In the genomic region with DNA sequence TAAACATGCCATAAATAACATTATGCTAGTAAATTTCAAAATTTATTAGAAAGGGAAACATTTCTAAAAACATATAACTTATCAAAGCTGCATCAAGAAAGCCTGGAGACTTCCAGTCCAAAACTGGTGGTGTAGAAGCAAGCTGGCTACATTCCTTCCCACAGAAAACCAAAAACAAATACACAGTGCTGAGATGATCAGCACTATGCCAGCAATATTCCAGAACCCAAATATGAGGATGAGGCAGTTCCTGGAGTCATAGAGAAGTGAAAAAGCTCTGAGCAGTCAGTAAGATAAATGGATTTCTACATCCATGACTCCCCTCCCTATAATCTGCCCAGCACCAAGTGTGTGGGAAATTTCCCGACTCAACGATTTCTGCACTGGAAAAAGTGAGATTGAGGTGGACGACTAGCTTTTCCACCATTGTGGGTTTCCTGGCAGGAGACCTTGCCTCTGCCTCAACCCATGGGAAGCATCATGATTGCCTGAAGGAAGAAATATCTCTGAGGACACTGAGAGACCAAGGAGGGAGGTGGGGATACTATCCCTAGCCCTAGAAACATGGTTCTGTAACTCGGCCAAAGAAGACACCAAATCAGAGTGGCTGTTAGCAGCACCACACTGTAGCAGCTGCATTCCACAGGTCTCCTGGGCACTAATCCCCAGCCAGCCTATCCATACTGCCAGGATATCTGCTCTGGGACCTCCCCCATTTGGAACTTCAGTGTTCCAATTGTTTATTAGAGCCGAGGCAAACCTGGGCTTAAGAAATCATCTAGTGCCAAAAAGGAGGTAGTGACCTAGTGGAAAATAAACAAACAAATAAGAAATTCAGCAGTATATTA, we compare ENCODE assay signal across 14 cellular contexts. TPM values are rescaled to one million over a fixed set of nuclear protein-coding genes. Genes with fewer than 3 reads are reported as not detected.
DNase-seq lines count a peak whose midpoint lies in the region; ATAC-seq and TF ChIP-seq lines count a peak whose summit lies in the region.
"Had no signal": no experiment of that assay in that cellular context is flagged by ENCODE, and none has a peak within 500 bp of the region (broad histone marks: within the 10 kb centered on the region; RNA-seq: fewer than 3 reads in every experiment).

No MANE protein-coding gene starts in this region.

- peak; percentile 16 for DNase-seq in ELF-1 (ENCODE audit: low read depth, low spot score)
- peak; percentile 18 for DNase-seq in LNCaP clone FGC (ENCODE audit: low read depth)
- peak; percentile 57 for DNase-seq in endodermal cell
- no peak for DNase-seq in osteoblast (ENCODE audit: insufficient read length, low spot score, missing footprints)
- no peak for DNase-seq in T1000 (lab: John Stamatoyannopoulos, UW)
- no peak for DNase-seq in left lobe of liver (ENCODE audit: low spot score)
- DNase-seq in immature natural killer cell = no peak
- DNase-seq in RPMI8226 = no peak
- DNase-seq: BE2C; CD4-positive, alpha-beta memory T cell; DMS79; GF-D8 had no signal

- H2AFZ ChIP-seq in osteoblast (ENCODE audit: low read length) = peak overlapping the region; percentile 45

- peak overlapping the region; percentile 47 for H3K4me2 ChIP-seq in osteoblast (ENCODE audit: insufficient read depth, low read length)

- H3K36me3 Mint-ChIP-seq in endodermal cell (ENCODE audit: low read depth) (peaks cover 5% of the 10 kb centered on the region), immature natural killer cell (peaks cover 0 to 7% (median 4%) of the 10 kb centered on the region in 3 donors)

- TF ChIP-seq CTCF in LNCaP clone FGC (IDR thresholded peaks at IDR 0.05; ENCODE audit: control insufficient read depth, extremely low read depth, insufficient read depth) (no peak), endodermal cell (conservative IDR thresholded peaks at IDR 0.05) (no peak), osteoblast (IDR thresholded peaks at IDR 0.05; ENCODE audit: extremely low read depth, low read depth, low read length) (no peak)

- 76 to 77% methylated on average over 4 to 5 of the region's 5 CpGs for WGBS in endodermal cell (ENCODE audit: insufficient coverage in 1 of 2, insufficient read length in 1 of 2), 2 experiments

- H3K4me1 Mint-ChIP-seq in endodermal cell = peaks cover 9% of the 10 kb centered on the region
- H3K4me1 Mint-ChIP-seq in immature natural killer cell = no peaks in the 10 kb centered on the region
- H3K4me1 Mint-ChIP-seq: CD4-positive, alpha-beta memory T cell had no signal

- no peaks in the 10 kb centered on the region for H3K79me2 ChIP-seq in osteoblast (ENCODE audit: insufficient read depth, low read length)

- no peak overlapping the region for H3K9ac ChIP-seq in endodermal cell (ENCODE audit: extremely low read depth, low read length, poor library complexity, severe bottlenecking)

- H3K4me3 ChIP-seq in LNCaP clone FGC (ENCODE audit: low read depth, low read length) = no peak overlapping the region
- no peak overlapping the region for H3K4me3 ChIP-seq in endodermal cell (ENCODE audit: low read length)
- H3K4me3 ChIP-seq in osteoblast (ENCODE audit: insufficient read depth, low read length) = no peak overlapping the region

- no peaks in the 10 kb centered on the region for H3K27me3 ChIP-seq in endodermal cell (ENCODE audit: control insufficient read depth, insufficient read depth, low read length, poor library complexity, severe bottlenecking)
- no peaks in the 10 kb centered on the region for H3K27me3 ChIP-seq in osteoblast (ENCODE audit: insufficient read depth, low read length)
- H3K27me3 ChIP-seq: BE2C had no signal

- H3K27ac ChIP-seq in endodermal cell (ENCODE audit: low read depth, low read length) = no peak overlapping the region
- no peak overlapping the region for H3K27ac ChIP-seq in osteoblast (ENCODE audit: low read depth, low read length)
- H3K27ac ChIP-seq: C4-2B had no signal

- H4K20me1 ChIP-seq in osteoblast (ENCODE audit: insufficient read depth, low read length) = no peaks in the 10 kb centered on the region

- no peaks in the 10 kb centered on the region for H3K27me3 Mint-ChIP-seq in endodermal cell (ENCODE audit: insufficient read depth)
- H3K27me3 Mint-ChIP-seq in immature natural killer cell (ENCODE audit: low read depth in 3 of 3) = peaks cover 1 to 5% (median 5%) of the 10 kb centered on the region in 3 donors
- H3K27me3 Mint-ChIP-seq: IgD-negative memory B cell had no signal

- no peaks in the 10 kb centered on the region for H3K36me3 ChIP-seq in endodermal cell (ENCODE audit: control insufficient read depth, insufficient read depth, low read length)
- no peaks in the 10 kb centered on the region for H3K36me3 ChIP-seq in osteoblast (ENCODE audit: insufficient read depth, low read length)
- H3K36me3 ChIP-seq: BE2C had no signal

- H3K27ac Mint-ChIP-seq in endodermal cell (peak overlapping the region; percentile 45), immature natural killer cell (no peak overlapping the region)
- H3K27ac Mint-ChIP-seq: CD4-positive, alpha-beta memory T cell had no signal

- peaks cover 8% of the 10 kb centered on the region for H3K9me3 ChIP-seq in endodermal cell (ENCODE audit: control insufficient read depth, low read length)
- no peaks in the 10 kb centered on the region for H3K9me3 ChIP-seq in osteoblast (ENCODE audit: low read depth, low read length)

- no peak for ATAC-seq in left lobe of liver

- H3K9me3 Mint-ChIP-seq in endodermal cell = peaks cover 16% of the 10 kb centered on the region
- H3K9me3 Mint-ChIP-seq in immature natural killer cell = peaks cover 3 to 25% (median 6%) of the 10 kb centered on the region in 6 donors

- H3K4me3 Mint-ChIP-seq in endodermal cell (no peak overlapping the region), immature natural killer cell (no peak overlapping the region)
- H3K4me3 Mint-ChIP-seq: CD4-positive, alpha-beta memory T cell had no signal

- H3K4me1 ChIP-seq in endodermal cell (ENCODE audit: control insufficient read depth, insufficient read depth, low read length) (no peaks in the 10 kb centered on the region), osteoblast (ENCODE audit: insufficient read depth, low read length) (peaks cover 5% of the 10 kb centered on the region)
- H3K4me1 ChIP-seq: BE2C had no signal

RNA-seq across cellular contexts. Expression of gene CLN6, which starts 11.8 kb away (rescaled TPM):
- 10 to 100 TPM; 51.6 to 59.6 TPM for total RNA-seq in endodermal cell
- 31.9 TPM for polyA plus RNA-seq in endodermal cell (2013, experiment 1 of 2)
- 28.2 TPM for polyA plus RNA-seq in endodermal cell (2013, experiment 2 of 2)
- total RNA-seq in osteoblast = 15.2 and 20.3 TPM in 2 replicates
- 12.2 TPM for total RNA-seq in left lobe of liver
- polyA plus RNA-seq in immature natural killer cell = 1 to 10 TPM; 1.3 to 2.5 (median 2.3) TPM

RNA-seq across cellular contexts. Expression of gene CALML4, which starts 36.2 kb away (rescaled TPM):
- total RNA-seq in endodermal cell = 10 to 100 TPM in 1 of 2 donors, 1 to 10 TPM in 1; 9.7 to 17.4 TPM
- polyA plus RNA-seq in endodermal cell (2013, experiment 1 of 2) = 7.7 TPM
- 7.1 TPM for polyA plus RNA-seq in endodermal cell (2013, experiment 2 of 2)
- total RNA-seq in osteoblast = 1.2 and 2.2 TPM in 2 replicates
- total RNA-seq in left lobe of liver = 6.8 TPM
- polyA plus RNA-seq in immature natural killer cell = 1 to 10 TPM in 1 of 3 donors, under 1 TPM in 1, not detected in 1; 0.37 to 4.2 TPM

RNA-seq across cellular contexts. Expression of gene FEM1B, which starts 36.2 kb away (rescaled TPM):
- 10 to 100 TPM; 65.4 to 67.9 TPM for total RNA-seq in endodermal cell
- 36.2 TPM for polyA plus RNA-seq in endodermal cell (2013, experiment 1 of 2)
- 34.3 TPM for polyA plus RNA-seq in endodermal cell (2013, experiment 2 of 2)
- 35.5 and 41.5 TPM in 2 replicates for total RNA-seq in osteoblast
- total RNA-seq in left lobe of liver = 21.5 TPM
- polyA plus RNA-seq in immature natural killer cell = 10 to 100 TPM in 2 of 3 donors, 1 to 10 TPM in 1; 6.1 to 25.9 (median 18.4) TPM

Comparison
In these comparisons a context has a peak if more than half of its experiments do, and no peak if none do; other contexts are left out.
1. DNase-seq: peak in ELF-1 (single experiment), LNCaP clone FGC (single experiment) and endodermal cell (single experiment); none in osteoblast (single experiment), T1000 (single experiment), left lobe of liver (single experiment), immature natural killer cell (0 of 3) and RPMI8226 (single experiment).